16 cellular contexts compared by ENCODE assay signal in genomic region chr22:50320116-50320515, GRCh38. TPM values are rescaled to one million over a fixed set of nuclear protein-coding genes. Genes with fewer than 3 reads are reported as not detected.
DNase-seq lines count a peak whose midpoint lies in the region; FAIRE-seq and TF ChIP-seq lines count a peak whose summit lies in the region.
"Had no signal": no experiment of that assay in that cellular context is flagged by ENCODE, and none has a peak within 500 bp of the region (broad histone marks: within the 10 kb centered on the region; RNA-seq: fewer than 3 reads in every experiment).

No MANE protein-coding gene starts in this region.

- H3K9ac ChIP-seq in BLaER1 (peak overlapping the region; percentile 53; the same call in 1 of the 2 replicates), kidney (ENCODE audit: low read length in 2 of 2) (no peak overlapping the region)
- 0 out of 22 replicates have a peak overlapping the region, but pooled peaks of 1 of the 11 experiments have one; percentile 6 for H3K9ac ChIP-seq in BLaER1 treated with 17β-estradiol and CSF1 and Interleukin-3, amounts not matched to agents 10 nM and 100 nM
- H3K9ac ChIP-seq: GM23248 had no signal

- H3K27me3 Mint-ChIP-seq in IgD-negative memory B cell: peaks cover 4% of the 10 kb centered on the region
- H3K27me3 Mint-ChIP-seq: CD8-positive, alpha-beta memory T cell had no signal

- no peak for TF ChIP-seq CTCF in kidney (IDR thresholded peaks at IDR 0.05; ENCODE audit: borderline replicate concordance, extremely low read depth, insufficient read depth)

- H3K4me3 Mint-ChIP-seq in IgD-negative memory B cell: peak overlapping the region in 1 of 4 donors; percentile 50
- H3K4me3 Mint-ChIP-seq: CD8-positive, alpha-beta memory T cell had no signal

- H3K4me1 ChIP-seq in BLaER1 (peaks cover 75% of the 10 kb centered on the region), kidney (ENCODE audit: control insufficient read depth in 1 of 2, insufficient read depth in 1 of 2, low read depth in 1 of 2, low read length in 2 of 2) (peaks cover 0 to under 1% of the 10 kb centered on the region in 2 donors)
- peaks cover 44 to 77% (median 70%) of the 10 kb centered on the region in 10 experiments for H3K4me1 ChIP-seq in BLaER1 treated with 17β-estradiol and CSF1 and Interleukin-3, amounts not matched to agents 10 nM and 100 nM
- H3K4me1 ChIP-seq: A549 had no signal

- peak overlapping the region in 2 of 3 donors; percentile 24 to 51 for H3K27ac Mint-ChIP-seq in IgD-negative memory B cell

- H3K4me3 ChIP-seq in BLaER1 (no peak overlapping the region), kidney (ENCODE audit: low read length in 2 of 2) (no peak overlapping the region)
- H3K4me3 ChIP-seq in BLaER1 treated with 17β-estradiol and CSF1 and Interleukin-3, amounts not matched to agents 10 nM and 100 nM: no peak overlapping the region
- H3K4me3 ChIP-seq: A549, GM12878, GM23248 had no signal

- no peaks in the 10 kb centered on the region for H3K27me3 ChIP-seq in BLaER1
- H3K27me3 ChIP-seq in BLaER1 treated with 17β-estradiol and CSF1 and Interleukin-3, amounts not matched to agents 10 nM and 100 nM: peaks cover 0 to 29% (median 0%) of the 10 kb centered on the region in 11 experiments; a peak in 6 of 22 replicates
- H3K27me3 ChIP-seq: BE2C had no signal

- peak; percentile 67 for DNase-seq in kidney
- DNase-seq in NCI-H1694 (lab: John Stamatoyannopoulos, UW): no peak
- no peak for DNase-seq in HCEC 1CT
- DNase-seq in stimulated activated CD4-positive, alpha-beta T cell treated with anti-CD3 and anti-CD28 coated beads, Interleukin-4, amount 100 ng/mL, for 1 hour: no peak
- DNase-seq: Calu3; CD8-positive, alpha-beta memory T cell; DMS 273 treated with DMSO at 0.1 percent for 48 hours; GM23248 had no signal

- no peaks in the 10 kb centered on the region for H4K20me1 ChIP-seq in BLaER1
- H4K20me1 ChIP-seq in BLaER1 treated with 17β-estradiol and CSF1 and Interleukin-3, amounts not matched to agents 10 nM and 100 nM: peaks cover 0 to 22% (median 1%) of the 10 kb centered on the region in 11 experiments; a peak in 9 of 22 replicates

- peaks cover 6 to 11% (median 7%) of the 10 kb centered on the region in 3 donors for H3K4me1 Mint-ChIP-seq in IgD-negative memory B cell

- H3K36me3 ChIP-seq in BLaER1 (no peaks in the 10 kb centered on the region), kidney (ENCODE audit: control insufficient read depth in 1 of 2, insufficient read depth in 2 of 2, low read length in 2 of 2) (no peaks in the 10 kb centered on the region)
- no peaks in the 10 kb centered on the region for H3K36me3 ChIP-seq in BLaER1 treated with 17β-estradiol and CSF1 and Interleukin-3, amounts not matched to agents 10 nM and 100 nM
- H3K36me3 ChIP-seq: BE2C had no signal

- H3K4me2 ChIP-seq in BLaER1: peak overlapping the region; percentile 98
- H3K4me2 ChIP-seq in BLaER1 treated with 17β-estradiol and CSF1 and Interleukin-3, amounts not matched to agents 10 nM and 100 nM: peak overlapping the region in 8 of 11 experiments; percentile 88 to 93 (median 92); a peak in 15 of 22 replicates
- H3K4me2 ChIP-seq: A549 had no signal

- H3K9me3 ChIP-seq in BLaER1 (no peaks in the 10 kb centered on the region), kidney (ENCODE audit: control insufficient read depth in 1 of 2, low read length in 2 of 2) (no peaks in the 10 kb centered on the region)
- H3K9me3 ChIP-seq in BLaER1 treated with 17β-estradiol and CSF1 and Interleukin-3, amounts not matched to agents 10 nM and 100 nM (replicated peaks in 1 of 11): no peaks in the 10 kb centered on the region
- H3K9me3 ChIP-seq: A549, BE2C had no signal

- H3K27ac ChIP-seq in BLaER1 (peak overlapping the region; percentile 91), kidney (ENCODE audit: low read depth in 2 of 2, low read length in 2 of 2) (no peak overlapping the region)
- peak overlapping the region in 1 of 11 experiments; percentile 66; a peak in 2 of 22 replicates for H3K27ac ChIP-seq in BLaER1 treated with 17β-estradiol and CSF1 and Interleukin-3, amounts not matched to agents 10 nM and 100 nM
- H3K27ac ChIP-seq: A549, GM23248 had no signal

- no peaks in the 10 kb centered on the region for H3K9me3 Mint-ChIP-seq in IgD-negative memory B cell
- H3K9me3 Mint-ChIP-seq: CD8-positive, alpha-beta memory T cell had no signal

- no peaks in the 10 kb centered on the region for H3K36me3 Mint-ChIP-seq in IgD-negative memory B cell
- H3K36me3 Mint-ChIP-seq: CD8-positive, alpha-beta memory T cell had no signal

- intact Hi-C loops in kidney (cut with DNase I): no loop called here

- no peak for FAIRE-seq in kidney (lab: Jason Lieb, UNC)
- FAIRE-seq: A549, GM12878, GM18507, H54 had no signal

RNA-seq across cellular contexts. Expression of gene DENND6B, which starts 6.7 kb away (rescaled TPM):
- polyA plus RNA-seq in IgD-negative memory B cell (1.2 TPM), kidney (ENCODE audit: insufficient read depth, low read depth, low replicate concordance) (14.5 TPM)
- total RNA-seq in kidney: 16.7 TPM

RNA-seq across cellular contexts. Expression of gene PLXNB2, which starts 12.7 kb away (rescaled TPM):
- 2.7 TPM for polyA plus RNA-seq in IgD-negative memory B cell
- total RNA-seq in kidney: 383 TPM
- polyA plus RNA-seq in kidney (ENCODE audit: insufficient read depth, low read depth, low replicate concordance): 128 TPM

RNA-seq across cellular contexts. Expression of gene PPP6R2, which starts 23.0 kb away (rescaled TPM):
- polyA plus RNA-seq in IgD-negative memory B cell: 27.0 TPM
- total RNA-seq in kidney: 53.8 TPM
- polyA plus RNA-seq in kidney (ENCODE audit: insufficient read depth, low read depth, low replicate concordance): 39.4 TPM

RNA-seq across cellular contexts. Expression of gene MAPK11, which starts 49.9 kb away (rescaled TPM):
- polyA plus RNA-seq in IgD-negative memory B cell: 0.59 TPM
- 18.3 TPM for total RNA-seq in kidney
- polyA plus RNA-seq in kidney (ENCODE audit: insufficient read depth, low read depth, low replicate concordance): 11.4 TPM

RNA-seq across cellular contexts. Expression of gene MAPK12, which starts 58.6 kb away (rescaled TPM):
- polyA plus RNA-seq in IgD-negative memory B cell (0.94 TPM), kidney (ENCODE audit: insufficient read depth, low read depth, low replicate concordance) (13.4 TPM)
- 15.9 TPM for total RNA-seq in kidney

Comparison
In these comparisons a context has a peak if more than half of its experiments do, and no peak if none do; other contexts are left out.
1. RNA of gene PLXNB2, which starts 12.7 kb away (polyA plus RNA-seq): 128 TPM in kidney (single experiment); 2.7 TPM in IgD-negative memory B cell (single experiment); every median in the first group is over 10 times any median in the second.